In genomic region chr1:210978316-210978993, GRCh38 we compare ENCODE assay signal across 24 cellular contexts.
DNase-seq lines count a peak whose midpoint lies in the region; ATAC-seq, FAIRE-seq and TF ChIP-seq lines count a peak whose summit lies in the region.
"Had no signal": no experiment of that assay in that cellular context is flagged by ENCODE, and none has a peak within 500 bp of the region (broad histone marks: within the 10 kb centered on the region; RNA-seq: fewer than 3 reads in every experiment).

No MANE protein-coding gene starts in this region.

- no peak for TF ChIP-seq CTCF in natural killer cell (IDR thresholded peaks at IDR 0.05)

- no peak overlapping the region for H3K4me3 Mint-ChIP-seq in natural killer cell
- H3K4me3 Mint-ChIP-seq: dendritic cell treated with granulocyte-macrophage colony-stimulating factor and Interleukin-4, amounts not matched to agents 40 ng/mL and 50 ng/mL, for 4 days had no signal

- no peaks in the 10 kb centered on the region for H3K36me3 Mint-ChIP-seq in natural killer cell

- peak; percentile 95 for FAIRE-seq in RCC 7860 (lab: Jason Lieb, UNC)
- FAIRE-seq: GM12892, small intestine had no signal

- no peaks in the 10 kb centered on the region for H3K27me3 Mint-ChIP-seq in natural killer cell (ENCODE audit: low read depth in 2 of 2)
- H3K27me3 Mint-ChIP-seq: dendritic cell treated with granulocyte-macrophage colony-stimulating factor and Interleukin-4, amounts not matched to agents 40 ng/mL and 50 ng/mL, for 4 days had no signal

- DNase-seq in NCI-H2171 treated with DMSO at 0.1 percent for 48 hours (lab: John Stamatoyannopoulos, UW) (peak; percentile 13), NCI-H2171 (lab: John Stamatoyannopoulos, UW) (no peak), RCC 7860 (ENCODE audit: low spot score) (peak; percentile 71), COLO668 (lab: John Stamatoyannopoulos, UW; ENCODE audit: unreplicated experiment) (no peak), natural killer cell (no peak), COR-L47 (lab: John Stamatoyannopoulos, UW) (no peak)
- DNase-seq in activated CD4-positive, alpha-beta T cell treated with anti-CD3 and anti-CD28 coated beads, Interleukin-2, amount 50 U/mL, for 4 hours = no peak
- DNase-seq: 8988T; activated CD4-positive, alpha-beta T cell treated with anti-CD3 and anti-CD28 coated beads for 4 hours; activated CD8-positive, alpha-beta memory T cell treated with anti-CD3 and anti-CD28 coated beads, Interleukin-2, amount 50 U/mL, for 4 hours; GOT3; Kasumi-1; NCI-H1105 treated with DMSO at 0.1 percent for 48 hours; NCI-H526; psoas muscle; SHP77; small intestine; stimulated activated CD4-positive, alpha-beta T cell treated with anti-CD3 and anti-CD28 coated beads, Interleukin-2, amount 100 ng/mL, for 48 hours; stomach; trophoblast cell had no signal

- peaks cover 0 to 4% of the 10 kb centered on the region in 2 donors for H3K9me3 Mint-ChIP-seq in natural killer cell
- H3K9me3 Mint-ChIP-seq: dendritic cell treated with granulocyte-macrophage colony-stimulating factor and Interleukin-4, amounts not matched to agents 40 ng/mL and 50 ng/mL, for 4 days had no signal

- intact Hi-C loops in natural killer cell (cut with micrococcal nuclease) = no loop called here

- H3K4me1 Mint-ChIP-seq in natural killer cell = no peaks in the 10 kb centered on the region

- no peak overlapping the region for H3K27ac Mint-ChIP-seq in natural killer cell
- H3K27ac Mint-ChIP-seq: dendritic cell treated with granulocyte-macrophage colony-stimulating factor and Interleukin-4, amounts not matched to agents 40 ng/mL and 50 ng/mL, for 4 days had no signal

- ATAC-seq in HG03064 (IDR thresholded peaks at IDR 0.05; ENCODE audit: low read depth, unreplicated experiment) = peak; percentile 83
- ATAC-seq in natural killer cell = no peak
- ATAC-seq: gastroesophageal sphincter, psoas muscle had no signal

Comparison
In these comparisons a context has a peak if more than half of its experiments do, and no peak if none do; other contexts are left out.
1. DNase-seq: peak in NCI-H2171 treated with DMSO at 0.1 percent for 48 hours (single experiment) and RCC 7860 (single experiment); none in NCI-H2171 (single experiment), activated CD4-positive, alpha-beta T cell treated with anti-CD3 and anti-CD28 coated beads, Interleukin-2, amount 50 U/mL, for 4 hours (0 of 2), COLO668 (single experiment), natural killer cell (single experiment) and COR-L47 (single experiment).